14 cellular contexts compared by ENCODE assay signal in genomic region chr7:100509213-100509612, GRCh38. TPM values are rescaled to one million over a fixed set of nuclear protein-coding genes. Genes with fewer than 3 reads are reported as not detected.
DNase-seq lines count a peak whose midpoint lies in the region; ATAC-seq and TF ChIP-seq lines count a peak whose summit lies in the region.
"Had no signal": no experiment of that assay in that cellular context is flagged by ENCODE, and none has a peak within 500 bp of the region (broad histone marks: within the 10 kb centered on the region; RNA-seq: fewer than 3 reads in every experiment).

No MANE protein-coding gene starts in this region.

- intact Hi-C loops in testis (cut with DNase I; ENCODE audit: low total_unique reads) = no loop called here
- intact Hi-C loops in CD8-positive, alpha-beta T cell (cut with DNase I, micrococcal nuclease) = no loop called here

- H3K9me3 ChIP-seq in testis = no peaks in the 10 kb centered on the region
- H3K9me3 ChIP-seq in CD8-positive, alpha-beta T cell (ENCODE audit: low read length) = no peaks in the 10 kb centered on the region

- H3K4me3 ChIP-seq in fibroblast of the aortic adventitia (ENCODE audit: low read depth, low read length) = no peak overlapping the region
- no peak overlapping the region for H3K4me3 ChIP-seq in testis
- H3K4me3 ChIP-seq in CD8-positive, alpha-beta T cell (ENCODE audit: low read depth, low read length) = no peak overlapping the region
- H3K4me3 ChIP-seq: cardiac muscle cell had no signal

- no peaks in the 10 kb centered on the region for H3K36me3 Mint-ChIP-seq in activated CD4-positive, alpha-beta T cell treated with anti-CD3 and anti-CD28 coated beads, Interleukin-2, amount 10 ng/mL, durations not matched to agents 7 days and 5 days (ENCODE audit: low read depth)
- H3K36me3 Mint-ChIP-seq in CD8-positive, alpha-beta T cell = no peaks in the 10 kb centered on the region
- H3K36me3 Mint-ChIP-seq: type B pancreatic cell had no signal

- H3K4me1 ChIP-seq in testis = peaks cover 12% of the 10 kb centered on the region
- H3K4me1 ChIP-seq in CD8-positive, alpha-beta T cell (ENCODE audit: insufficient read depth, low read length) = no peaks in the 10 kb centered on the region

- H3K27me3 Mint-ChIP-seq in activated CD4-positive, alpha-beta T cell treated with anti-CD3 and anti-CD28 coated beads, Interleukin-2, amount 10 ng/mL, durations not matched to agents 7 days and 5 days = peaks cover 6% of the 10 kb centered on the region
- H3K27me3 Mint-ChIP-seq in CD8-positive, alpha-beta T cell (ENCODE audit: low read depth) = no peaks in the 10 kb centered on the region
- H3K27me3 Mint-ChIP-seq: type B pancreatic cell had no signal

- no peaks in the 10 kb centered on the region for H3K36me3 ChIP-seq in testis (ENCODE audit: low read depth, missing control alignments)
- H3K36me3 ChIP-seq in CD8-positive, alpha-beta T cell (ENCODE audit: insufficient read depth, low read length) = no peaks in the 10 kb centered on the region
- H3K36me3 ChIP-seq: cardiac muscle cell had no signal

- POLR2A ChIA-PET in activated CD4-positive, alpha-beta T cell treated with anti-CD3 and anti-CD28 coated beads, Interleukin-2, amount 10 ng/mL, durations not matched to agents 7 days and 5 days (lab: Charles Lee) = no interaction called here
- POLR2A ChIA-PET in CD8-positive, alpha-beta T cell (lab: Charles Lee) = no interaction called here

- TF ChIP-seq POLR2A in testis (IDR thresholded peaks at IDR 0.05) = no peak

- H3K9me3 Mint-ChIP-seq in activated CD4-positive, alpha-beta T cell treated with anti-CD3 and anti-CD28 coated beads, Interleukin-2, amount 10 ng/mL, durations not matched to agents 7 days and 5 days = no peaks in the 10 kb centered on the region
- no peaks in the 10 kb centered on the region for H3K9me3 Mint-ChIP-seq in CD8-positive, alpha-beta T cell
- H3K9me3 Mint-ChIP-seq: type B pancreatic cell had no signal

- no peak overlapping the region for H3K27ac Mint-ChIP-seq in activated CD4-positive, alpha-beta T cell treated with anti-CD3 and anti-CD28 coated beads, Interleukin-2, amount 10 ng/mL, durations not matched to agents 7 days and 5 days
- no peak overlapping the region for H3K27ac Mint-ChIP-seq in CD8-positive, alpha-beta T cell
- H3K27ac Mint-ChIP-seq: type B pancreatic cell had no signal

- no peak for ATAC-seq in CD8-positive, alpha-beta T cell
- ATAC-seq: Right ventricle myocardium inferior had no signal

- H3K27me3 ChIP-seq in testis = no peaks in the 10 kb centered on the region
- no peaks in the 10 kb centered on the region for H3K27me3 ChIP-seq in CD8-positive, alpha-beta T cell (ENCODE audit: insufficient read depth, low read length)
- H3K27me3 ChIP-seq: cardiac muscle cell had no signal

- peak overlapping the region; percentile 78 to 84 for H3K27ac ChIP-seq in testis
- no peak overlapping the region for H3K27ac ChIP-seq in CD8-positive, alpha-beta T cell (ENCODE audit: low read depth, low read length)
- H3K27ac ChIP-seq: cardiac muscle cell had no signal

- WGBS in testis, 2 donors = 41 to 48% methylated on average over 6 to 14 of the region's 14 CpGs

- H3K4me3 Mint-ChIP-seq in activated CD4-positive, alpha-beta T cell treated with anti-CD3 and anti-CD28 coated beads, Interleukin-2, amount 10 ng/mL, durations not matched to agents 7 days and 5 days = no peak overlapping the region
- no peak overlapping the region for H3K4me3 Mint-ChIP-seq in CD8-positive, alpha-beta T cell
- H3K4me3 Mint-ChIP-seq: type B pancreatic cell had no signal

- CTCF ChIA-PET in activated CD4-positive, alpha-beta T cell treated with anti-CD3 and anti-CD28 coated beads, Interleukin-2, amount 10 ng/mL, durations not matched to agents 7 days and 5 days (lab: Charles Lee) = interaction anchor here (1.1 kb wide), 1 partner anchor 16 kb away, joined by 3 read pairs; no protein-coding TSS in a partner anchor
- CTCF ChIA-PET in CD8-positive, alpha-beta T cell (lab: Charles Lee) = interaction anchor here (0.7 to 1.4 kb wide), 2 partner anchors 40 to 55 kb away, joined by 4 read pairs; no protein-coding TSS in a partner anchor

- TF ChIP-seq CTCF in fibroblast of the aortic adventitia (IDR thresholded peaks at IDR 0.05; ENCODE audit: insufficient read depth, low read length) (no peak), testis (IDR thresholded peaks at IDR 0.05) (no peak)
- TF ChIP-seq CTCF in CD8-positive, alpha-beta T cell (IDR thresholded peaks at IDR 0.05) = no peak

- H3K4me1 Mint-ChIP-seq in activated CD4-positive, alpha-beta T cell treated with anti-CD3 and anti-CD28 coated beads, Interleukin-2, amount 10 ng/mL, durations not matched to agents 7 days and 5 days = peaks cover 2% of the 10 kb centered on the region
- peaks cover 9% of the 10 kb centered on the region for H3K4me1 Mint-ChIP-seq in CD8-positive, alpha-beta T cell (ENCODE audit: low read depth)

- DNase-seq in NCI-H524 (lab: John Stamatoyannopoulos, UW) = peak; percentile 35 to 46
- no peak for DNase-seq in NCI-H524 treated with DMSO at 0.1 percent for 48 hours (lab: John Stamatoyannopoulos, UW)
- DNase-seq in SHP77 treated with DMSO at 0.1 percent for 48 hours (lab: John Stamatoyannopoulos, UW) = peak; percentile 58
- peak; percentile 79 for DNase-seq in fibroblast of the aortic adventitia (ENCODE audit: low read depth)
- peak; percentile 90 for DNase-seq in testis
- no peak for DNase-seq in activated CD4-positive, alpha-beta T cell treated with anti-CD3 and anti-CD28 coated beads, Interleukin-2, amount 10 ng/mL, durations not matched to agents 7 days and 5 days
- DNase-seq in CD8-positive, alpha-beta T cell = no peak
- no peak for DNase-seq in stimulated activated CD4-positive, alpha-beta T cell treated with anti-CD3 and anti-CD28 coated beads, Interleukin-1b, Interleukin-23, amount 100 ng/mL, for 48 hours
- DNase-seq: 8988T; activated CD4-positive, alpha-beta T cell treated with anti-CD3 and anti-CD28 coated beads for 48 hours; Kasumi-1 had no signal

RNA-seq across cellular contexts. Expression of gene NYAP1, which starts 25.5 kb away (rescaled TPM):
- 0.81 and 5.6 TPM in 2 replicates for total RNA-seq in fibroblast of the aortic adventitia (ENCODE audit: low replicate concordance)
- total RNA-seq in testis = 10 to 100 TPM; 24.7 to 27.3 TPM
- polyA plus RNA-seq in testis (ENCODE audit: insufficient read depth, low read depth, low replicate concordance) = 15.7 TPM
- total RNA-seq in activated CD4-positive, alpha-beta T cell treated with anti-CD3 and anti-CD28 coated beads, Interleukin-2, amount 10 ng/mL, durations not matched to agents 7 days and 5 days = under 1 TPM; 0.23 to 0.32 TPM
- under 1 TPM; 0.33 to 0.38 TPM for total RNA-seq in CD8-positive, alpha-beta T cell

RNA-seq across cellular contexts. Expression of gene AGFG2, which starts 29.8 kb away (rescaled TPM):
- total RNA-seq in fibroblast of the aortic adventitia (ENCODE audit: low replicate concordance) (10.7 and 19.3 TPM in 2 replicates), testis (10 to 100 TPM; 62.0 to 67.2 TPM)
- 51.4 TPM for polyA plus RNA-seq in testis (ENCODE audit: insufficient read depth, low read depth, low replicate concordance)
- 10 to 100 TPM; 43.0 to 45.3 TPM for total RNA-seq in activated CD4-positive, alpha-beta T cell treated with anti-CD3 and anti-CD28 coated beads, Interleukin-2, amount 10 ng/mL, durations not matched to agents 7 days and 5 days
- 1 to 10 TPM; 4.4 to 6.3 TPM for total RNA-seq in CD8-positive, alpha-beta T cell

RNA-seq across cellular contexts. Expression of gene TSC22D4, which starts 30.2 kb away (rescaled TPM):
- total RNA-seq in fibroblast of the aortic adventitia (ENCODE audit: low replicate concordance) (25.6 and 31.6 TPM in 2 replicates), testis (100 to 1,000 TPM; 135 to 165 TPM)
- polyA plus RNA-seq in testis (ENCODE audit: insufficient read depth, low read depth, low replicate concordance) = 57.4 TPM
- total RNA-seq in activated CD4-positive, alpha-beta T cell treated with anti-CD3 and anti-CD28 coated beads, Interleukin-2, amount 10 ng/mL, durations not matched to agents 7 days and 5 days = 100 to 1,000 TPM; 113 to 128 TPM
- 10 to 100 TPM; 30.7 to 32.3 TPM for total RNA-seq in CD8-positive, alpha-beta T cell

RNA-seq across cellular contexts. Expression of gene SPACDR, which starts 45.2 kb away (rescaled TPM):
- total RNA-seq in fibroblast of the aortic adventitia (ENCODE audit: low replicate concordance) (0.27 TPM in 1 of 2 replicates, not detected in the other), testis (10 to 100 TPM; 34.0 to 45.8 TPM)
- 84.9 TPM for polyA plus RNA-seq in testis (ENCODE audit: insufficient read depth, low read depth, low replicate concordance)
- 1 to 10 TPM; 3.0 to 4.1 TPM for total RNA-seq in activated CD4-positive, alpha-beta T cell treated with anti-CD3 and anti-CD28 coated beads, Interleukin-2, amount 10 ng/mL, durations not matched to agents 7 days and 5 days
- under 1 TPM in 1 of 2 experiments, not detected in 1; 0.94 TPM for total RNA-seq in CD8-positive, alpha-beta T cell

Comparison
In these comparisons a context has a peak if more than half of its experiments do, and no peak if none do; other contexts are left out.
1. DNase-seq: peak in NCI-H524 (2 of 2), SHP77 treated with DMSO at 0.1 percent for 48 hours (single experiment), fibroblast of the aortic adventitia (single experiment) and testis (single experiment); none in NCI-H524 treated with DMSO at 0.1 percent for 48 hours (single experiment), activated CD4-positive, alpha-beta T cell treated with anti-CD3 and anti-CD28 coated beads, Interleukin-2, amount 10 ng/mL, durations not matched to agents 7 days and 5 days (single experiment), CD8-positive, alpha-beta T cell (0 of 7) and stimulated activated CD4-positive, alpha-beta T cell treated with anti-CD3 and anti-CD28 coated beads, Interleukin-1b, Interleukin-23, amount 100 ng/mL, for 48 hours (single experiment).